ENCODE assay signal across 1 cellular context in genomic region chr2:64454316-64455030, GRCh38.
TF ChIP-seq lines count a peak whose summit lies in the region.

No MANE protein-coding gene starts in this region.

TF ChIP-seq in HepG2, 621 proteins besides CTCF, POLR2A, EP300 and RAD21 (continued from another document and continues in another):
- TF ChIP-seq, protein P1, sequence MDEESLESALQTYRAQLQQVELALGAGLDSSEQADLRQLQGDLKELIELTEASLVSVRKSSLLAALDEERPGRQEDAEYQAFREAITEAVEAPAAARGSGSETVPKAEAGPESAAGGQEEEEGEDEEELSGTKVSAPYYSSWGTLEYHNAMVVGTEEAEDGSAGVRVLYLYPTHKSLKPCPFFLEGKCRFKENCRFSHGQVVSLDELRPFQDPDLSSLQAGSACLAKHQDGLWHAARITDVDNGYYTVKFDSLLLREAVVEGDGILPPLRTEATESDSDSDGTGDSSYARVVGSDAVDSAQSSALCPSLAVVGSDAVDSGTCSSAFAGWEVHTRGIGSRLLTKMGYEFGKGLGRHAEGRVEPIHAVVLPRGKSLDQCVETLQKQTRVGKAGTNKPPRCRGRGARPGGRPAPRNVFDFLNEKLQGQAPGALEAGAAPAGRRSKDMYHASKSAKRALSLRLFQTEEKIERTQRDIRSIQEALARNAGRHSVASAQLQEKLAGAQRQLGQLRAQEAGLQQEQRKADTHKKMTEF (CRISPR knock-in tag; IDR thresholded peaks at IDR 0.05): no peak
- TF ChIP-seq HNRNPK (IDR thresholded peaks at IDR 0.05; ENCODE audit: low read depth, low read length, poor library complexity, severe bottlenecking) (peak; percentile 63), DNMT1 (CRISPR knock-in tag; IDR thresholded peaks at IDR 0.05) (no peak), ZNF720 (CRISPR knock-in tag; IDR thresholded peaks at IDR 0.05) (no peak), SP4 (CRISPR knock-in tag; IDR thresholded peaks at IDR 0.05) (0 out of 2 replicates have a peak, but pooled peaks have one; percentile 31), ZNF230 (CRISPR knock-in tag; IDR thresholded peaks at IDR 0.05) (no peak), ZBTB42 (CRISPR knock-in tag; IDR thresholded peaks at IDR 0.05) (no peak), ZNF777 (CRISPR knock-in tag; IDR thresholded peaks at IDR 0.05) (peak; percentile 86), SATB2 (CRISPR knock-in tag; IDR thresholded peaks at IDR 0.05) (no peak), ZNF33B (CRISPR knock-in tag; IDR thresholded peaks at IDR 0.05) (no peak; the same call in 1 of the 2 replicates), ZBTB1 (CRISPR knock-in tag; IDR thresholded peaks at IDR 0.05; ENCODE audit: borderline replicate concordance) (no peak), CENPT (CRISPR knock-in tag; IDR thresholded peaks at IDR 0.05; ENCODE audit: low read depth) (no peak), ZNF138 (CRISPR knock-in tag; IDR thresholded peaks at IDR 0.05; ENCODE audit: low read depth) (no peak), LCORL (IDR thresholded peaks at IDR 0.05) (no peak), LCORL (CRISPR knock-in tag; IDR thresholded peaks at IDR 0.05) (no peak), ZNF207 (IDR thresholded peaks at IDR 0.05; ENCODE audit: borderline replicate concordance) (no peak), ZNF503 (CRISPR knock-in tag; IDR thresholded peaks at IDR 0.05) (no peak; the same call in 1 of the 2 replicates), MED13 (CRISPR knock-in tag; IDR thresholded peaks at IDR 0.05) (no peak), PAX8 (CRISPR knock-in tag; IDR thresholded peaks at IDR 0.05; ENCODE audit: borderline replicate concordance) (no peak), NFAT5 (CRISPR knock-in tag; IDR thresholded peaks at IDR 0.05) (no peak), TIGD3 (CRISPR knock-in tag; IDR thresholded peaks at IDR 0.05; ENCODE audit: borderline replicate concordance) (no peak), SP1 (IDR thresholded peaks at IDR 0.05) (no peak), SP1 (CRISPR knock-in tag; IDR thresholded peaks at IDR 0.05) (no peak; the same call in 1 of the 2 replicates), NPAS2 (CRISPR knock-in tag; IDR thresholded peaks at IDR 0.05; ENCODE audit: borderline replicate concordance) (no peak), NCOR1 (IDR thresholded peaks at IDR 0.05; ENCODE audit: borderline replicate concordance, low read length) (no peak), ZBTB40 (IDR thresholded peaks at IDR 0.05) (no peak), ZBTB40 (CRISPR knock-in tag; IDR thresholded peaks at IDR 0.05) (no peak), ZSCAN21 (CRISPR knock-in tag; IDR thresholded peaks at IDR 0.05; ENCODE audit: borderline replicate concordance) (peak; percentile 65), ZFP41 (CRISPR knock-in tag; IDR thresholded peaks at IDR 0.05; ENCODE audit: borderline replicate concordance) (0 out of 2 replicates have a peak, but pooled peaks have one; percentile 57), ZFP36 (IDR thresholded peaks at IDR 0.05; ENCODE audit: borderline replicate concordance, low read depth, low read length, partially characterized antibody) (no peak), HNRNPH1 (optimal IDR thresholded peaks at IDR 0.05; ENCODE audit: low read depth, low read length) (no peak), MBD4 (IDR thresholded peaks at IDR 0.05; ENCODE audit: borderline replicate concordance, low read length) (no peak), ZNF629 (CRISPR knock-in tag; conservative IDR thresholded peaks at IDR 0.05) (peak; percentile 89), ZNF780A (CRISPR knock-in tag; IDR thresholded peaks at IDR 0.05) (no peak), PHF20 (CRISPR knock-in tag; IDR thresholded peaks at IDR 0.05) (no peak)
- TF ChIP-seq, protein P2, sequence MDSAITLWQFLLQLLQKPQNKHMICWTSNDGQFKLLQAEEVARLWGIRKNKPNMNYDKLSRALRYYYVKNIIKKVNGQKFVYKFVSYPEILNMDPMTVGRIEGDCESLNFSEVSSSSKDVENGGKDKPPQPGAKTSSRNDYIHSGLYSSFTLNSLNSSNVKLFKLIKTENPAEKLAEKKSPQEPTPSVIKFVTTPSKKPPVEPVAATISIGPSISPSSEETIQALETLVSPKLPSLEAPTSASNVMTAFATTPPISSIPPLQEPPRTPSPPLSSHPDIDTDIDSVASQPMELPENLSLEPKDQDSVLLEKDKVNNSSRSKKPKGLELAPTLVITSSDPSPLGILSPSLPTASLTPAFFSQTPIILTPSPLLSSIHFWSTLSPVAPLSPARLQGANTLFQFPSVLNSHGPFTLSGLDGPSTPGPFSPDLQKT (CRISPR knock-in tag; IDR thresholded peaks at IDR 0.05; ENCODE audit: borderline replicate concordance): no peak
- TF ChIP-seq, protein P3, sequence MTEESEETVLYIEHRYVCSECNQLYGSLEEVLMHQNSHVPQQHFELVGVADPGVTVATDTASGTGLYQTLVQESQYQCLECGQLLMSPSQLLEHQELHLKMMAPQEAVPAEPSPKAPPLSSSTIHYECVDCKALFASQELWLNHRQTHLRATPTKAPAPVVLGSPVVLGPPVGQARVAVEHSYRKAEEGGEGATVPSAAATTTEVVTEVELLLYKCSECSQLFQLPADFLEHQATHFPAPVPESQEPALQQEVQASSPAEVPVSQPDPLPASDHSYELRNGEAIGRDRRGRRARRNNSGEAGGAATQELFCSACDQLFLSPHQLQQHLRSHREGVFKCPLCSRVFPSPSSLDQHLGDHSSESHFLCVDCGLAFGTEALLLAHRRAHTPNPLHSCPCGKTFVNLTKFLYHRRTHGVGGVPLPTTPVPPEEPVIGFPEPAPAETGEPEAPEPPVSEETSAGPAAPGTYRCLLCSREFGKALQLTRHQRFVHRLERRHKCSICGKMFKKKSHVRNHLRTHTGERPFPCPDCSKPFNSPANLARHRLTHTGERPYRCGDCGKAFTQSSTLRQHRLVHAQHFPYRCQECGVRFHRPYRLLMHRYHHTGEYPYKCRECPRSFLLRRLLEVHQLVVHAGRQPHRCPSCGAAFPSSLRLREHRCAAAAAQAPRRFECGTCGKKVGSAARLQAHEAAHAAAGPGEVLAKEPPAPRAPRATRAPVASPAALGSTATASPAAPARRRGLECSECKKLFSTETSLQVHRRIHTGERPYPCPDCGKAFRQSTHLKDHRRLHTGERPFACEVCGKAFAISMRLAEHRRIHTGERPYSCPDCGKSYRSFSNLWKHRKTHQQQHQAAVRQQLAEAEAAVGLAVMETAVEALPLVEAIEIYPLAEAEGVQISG (CRISPR knock-in tag; IDR thresholded peaks at IDR 0.05): peak; percentile 37; the same call in 1 of the 2 replicates
